8 cellular contexts compared by ENCODE assay signal in the genomic region with DNA sequence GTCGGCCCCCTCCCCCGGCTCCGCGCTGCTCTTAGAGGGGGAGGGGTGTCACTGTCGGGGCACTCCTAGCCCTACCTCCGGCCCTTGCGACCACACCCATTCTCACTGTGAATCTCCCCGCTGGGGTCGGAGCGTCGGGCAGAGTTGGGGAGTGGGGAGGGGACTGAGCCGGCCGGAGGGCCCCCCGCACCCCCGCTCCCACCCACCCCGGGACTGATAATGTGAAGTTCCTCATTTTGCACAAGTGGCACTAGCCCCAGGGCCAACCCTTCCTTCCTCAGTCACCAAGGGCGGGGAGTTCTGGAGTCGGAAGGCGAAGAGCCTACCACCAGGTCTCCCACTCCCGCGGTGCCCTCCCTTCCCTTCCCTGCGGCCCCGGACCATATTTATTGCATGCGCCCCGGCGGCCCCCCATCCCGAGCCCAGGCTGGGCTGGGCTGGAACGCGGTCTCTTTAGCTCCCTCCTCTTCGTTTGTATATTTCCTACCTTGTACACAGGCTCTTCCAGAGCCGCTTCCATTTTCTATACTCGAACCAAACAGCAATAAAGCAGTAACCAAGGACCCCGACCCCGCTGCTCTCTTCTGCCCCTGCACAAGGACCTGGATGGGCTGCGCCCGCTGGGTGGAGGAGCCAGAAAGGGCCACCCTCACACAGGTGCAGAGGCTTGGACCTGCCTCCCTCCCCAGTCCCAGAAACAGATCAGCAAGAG. TPM values are rescaled to one million over a fixed set of nuclear protein-coding genes. Genes with fewer than 3 reads are reported as not detected.
DNase-seq lines count a peak whose midpoint lies in the region; ATAC-seq and TF ChIP-seq lines count a peak whose summit lies in the region.
"Had no signal": no experiment of that assay in that cellular context is flagged by ENCODE, and none has a peak within 500 bp of the region (broad histone marks: within the 10 kb centered on the region; RNA-seq: fewer than 3 reads in every experiment).

No MANE protein-coding gene starts in this region.

- TF ChIP-seq CTCF in HCT116 (IDR thresholded peaks at IDR 0.05 in 2 of 3, conservative IDR thresholded peaks at IDR 0.05 in 1 of 3; ENCODE audit: borderline replicate concordance in 1 of 3, insufficient read depth in 1 of 3, low read depth in 2 of 3, low read length in 2 of 3), result no peak
- TF ChIP-seq CTCF in MM.1S (IDR thresholded peaks at IDR 0.05; ENCODE audit: low read length), result no peak

- H4K20me1 ChIP-seq in HCT116 (ENCODE audit: insufficient read depth) (no peaks in the 10 kb centered on the region), MM.1S (ENCODE audit: insufficient read depth, low read length) (no peaks in the 10 kb centered on the region)

- no peak for TF ChIP-seq POLR2A in HCT116 (IDR thresholded peaks at IDR 0.05; ENCODE audit: borderline replicate concordance, extremely low read depth, insufficient read depth, insufficient read length)

- peaks cover 40 to 44% of the 10 kb centered on the region in 2 donors for H3K36me3 Mint-ChIP-seq in stimulated activated naive B cell treated with anti-CD40 and anti-IgM and Interleukin-4, amounts not matched to agents 10 μg/mL and 1 μg/mL and 100 μg/mL, for 72 hours

- H3K9me2 ChIP-seq in HCT116 (ENCODE audit: insufficient read depth) (no peaks in the 10 kb centered on the region), MM.1S (replicated peaks; ENCODE audit: insufficient read depth, low read length) (no peaks in the 10 kb centered on the region)
- H3K9me2 ChIP-seq: SK-N-SH had no signal

- 27% methylated on average over 36 of the region's 36 CpGs for WGBS in right cardiac atrium

- DNase-seq in HCT116 (ENCODE audit: low read depth, low spot score) (no peak), UCSD-AML1 (lab: John Stamatoyannopoulos, UW; ENCODE audit: unreplicated experiment) (peak; percentile 85), right cardiac atrium (peak in 2 of 3 donors; percentile 76 to 78), NCI-H226 (no peak), MM.1S (no peak)
- DNase-seq in stimulated activated naive B cell treated with anti-CD40 and anti-IgM and Interleukin-4, amounts not matched to agents 10 μg/mL and 1 μg/mL and 100 μg/mL, for 72 hours, result no peak
- DNase-seq: SK-N-SH had no signal

- no peak for ATAC-seq in HCT116
- no peak for ATAC-seq in right cardiac atrium
- peak in 1 of 2 donors; percentile 13 for ATAC-seq in stimulated activated naive B cell treated with anti-CD40 and anti-IgM and Interleukin-4, amounts not matched to agents 10 μg/mL and 1 μg/mL and 100 μg/mL, for 72 hours (replicated peaks)
- ATAC-seq in HG02981 (IDR thresholded peaks at IDR 0.05; ENCODE audit: unreplicated experiment), result no peak

- H3K4me3 Mint-ChIP-seq in stimulated activated naive B cell treated with anti-CD40 and anti-IgM and Interleukin-4, amounts not matched to agents 10 μg/mL and 1 μg/mL and 100 μg/mL, for 72 hours, result peak overlapping the region; percentile 71

- H3K27ac ChIP-seq in HCT116 (ENCODE audit: low read depth, low read length) (no peak overlapping the region), right cardiac atrium (ENCODE audit: low read length) (peak overlapping the region; percentile 90), MM.1S (ENCODE audit: low read length) (no peak overlapping the region)

- H3K9ac ChIP-seq in HCT116 (ENCODE audit: low read length), result no peak overlapping the region
- H3K9ac ChIP-seq in MM.1S (ENCODE audit: low read length), result no peak overlapping the region
- H3K9ac ChIP-seq: SK-N-SH had no signal

- H3K4me1 ChIP-seq in HCT116 (ENCODE audit: control insufficient read depth in 1 of 2, insufficient read depth in 2 of 2, low read length in 2 of 2) (peaks cover 0 to 23% of the 10 kb centered on the region in 2 experiments; a peak in 3 of 4 replicates), right cardiac atrium (ENCODE audit: control insufficient read depth, insufficient read depth, low read length) (peaks cover 2% of the 10 kb centered on the region), MM.1S (ENCODE audit: low read length) (peaks cover 5% of the 10 kb centered on the region)

- no peaks in the 10 kb centered on the region for H3K9me3 ChIP-seq in HCT116 (ENCODE audit: control insufficient read depth in 1 of 2, insufficient read depth in 1 of 2, low read depth in 1 of 2, low read length in 2 of 2)
- H3K9me3 ChIP-seq in right cardiac atrium (ENCODE audit: control insufficient read depth, low read length), result no peaks in the 10 kb centered on the region
- H3K9me3 ChIP-seq in MM.1S (replicated peaks; ENCODE audit: insufficient read depth, low read length), result no peaks in the 10 kb centered on the region
- H3K9me3 ChIP-seq: SK-N-SH had no signal

- BruUV-seq in HCT116 (replicated peaks; lab: Mats Ljungman, UMichigan), result no TSS peak

- H2AFZ ChIP-seq in HCT116 (ENCODE audit: low read depth, low read length, poor library complexity, severe bottlenecking) (no peak overlapping the region), MM.1S (ENCODE audit: low read length) (no peak overlapping the region)

- H3K4me3 ChIP-seq in HCT116 (replicated peaks in 1 of 2; ENCODE audit: low read depth in 1 of 2, low read length in 2 of 2), result no peak overlapping the region
- H3K4me3 ChIP-seq in right cardiac atrium (ENCODE audit: low read length), result peak overlapping the region; percentile 81
- no peak overlapping the region for H3K4me3 ChIP-seq in MM.1S (ENCODE audit: low read length)

- RAD21 ChIA-PET in HCT116 (lab: Charles Lee; ENCODE audit: low non-redundant PET in 1 of 2, low total read pairs in 2 of 2, uncharacterized antibody in 2 of 2, unreplicated experiment in 2 of 2), result interaction anchor here (1.1 to 2.1 kb wide), 3 partner anchors 150 to 186 kb away, joined by 5 to 21 read pairs (median 20); no protein-coding TSS in a partner anchor

- no peak for TF ChIP-seq RAD21 in HCT116 (IDR thresholded peaks at IDR 0.05; ENCODE audit: low read depth)

- H3K36me3 ChIP-seq in HCT116 (ENCODE audit: control insufficient read depth in 1 of 2, insufficient read depth in 2 of 2, low read length in 2 of 2) (no peaks in the 10 kb centered on the region), MM.1S (replicated peaks; ENCODE audit: insufficient read depth, low read length) (no peaks in the 10 kb centered on the region)

- H3K4me1 Mint-ChIP-seq in stimulated activated naive B cell treated with anti-CD40 and anti-IgM and Interleukin-4, amounts not matched to agents 10 μg/mL and 1 μg/mL and 100 μg/mL, for 72 hours, result peaks cover 27 to 53% of the 10 kb centered on the region in 2 donors

- intact Hi-C loops in HCT116 (cut with micrococcal nuclease) (no loop called here), right cardiac atrium (cut with DNase I) (loop anchor here in 2 of 4 donors (2.0 to 5.0 kb wide), 2 partner anchors 32 to 183 kb away; no protein-coding TSS in a partner anchor)

- H3K27ac Mint-ChIP-seq in stimulated activated naive B cell treated with anti-CD40 and anti-IgM and Interleukin-4, amounts not matched to agents 10 μg/mL and 1 μg/mL and 100 μg/mL, for 72 hours, result peak overlapping the region; percentile 86

- peaks cover 3% of the 10 kb centered on the region; the same call in 1 of the 2 replicates for H3F3A ChIP-seq in MM.1S (ENCODE audit: insufficient read depth, low read length)

- H3K27me3 Mint-ChIP-seq in stimulated activated naive B cell treated with anti-CD40 and anti-IgM and Interleukin-4, amounts not matched to agents 10 μg/mL and 1 μg/mL and 100 μg/mL, for 72 hours, result peaks cover 8 to 10% of the 10 kb centered on the region in 2 donors

- H3K79me2 ChIP-seq in HCT116 (ENCODE audit: insufficient read depth, low read length) (no peaks in the 10 kb centered on the region), MM.1S (ENCODE audit: low read length) (no peaks in the 10 kb centered on the region)

- H3K27me3 ChIP-seq in HCT116 (ENCODE audit: insufficient read depth, low read length), result no peaks in the 10 kb centered on the region
- no peaks in the 10 kb centered on the region for H3K27me3 ChIP-seq in right cardiac atrium (ENCODE audit: control insufficient read depth, insufficient read depth)
- H3K27me3 ChIP-seq in MM.1S (replicated peaks; ENCODE audit: insufficient read depth, low read length), result 0 out of 2 replicates have a peak, but pooled peaks cover 4% of the 10 kb centered on the region

- CTCF ChIA-PET in HCT116 (lab: Charles Lee), result interaction anchor here (0.7 to 8.0 kb wide), 15 partner anchors 9 to 357 kb away, joined by 3 to 200 read pairs (median 5); partner anchors contain the start of genes SMG6, SRR and TSR1

- POLR2A ChIA-PET in HCT116 (lab: Charles Lee), result no interaction called here

- peak overlapping the region; percentile 69; the same call in 1 of the 2 replicates for H3K4me2 ChIP-seq in HCT116 (ENCODE audit: low read length)
- H3K4me2 ChIP-seq in MM.1S (ENCODE audit: low read depth, low read length), result no peak overlapping the region
- H3K4me2 ChIP-seq: SK-N-SH had no signal

- H3K9me3 Mint-ChIP-seq in stimulated activated naive B cell treated with anti-CD40 and anti-IgM and Interleukin-4, amounts not matched to agents 10 μg/mL and 1 μg/mL and 100 μg/mL, for 72 hours, result no peaks in the 10 kb centered on the region

TF ChIP-seq in HCT116, 20 proteins besides CTCF, POLR2A, EP300 and RAD21:
- no peak for TF ChIP-seq ELF1 (IDR thresholded peaks at IDR 0.05; ENCODE audit: borderline replicate concordance, low read depth)
- no peak for TF ChIP-seq FOSL1 (IDR thresholded peaks at IDR 0.05; ENCODE audit: low read depth)
- TF ChIP-seq SRF (IDR thresholded peaks at IDR 0.05; ENCODE audit: low read depth), result no peak
- no peak for TF ChIP-seq SIN3A (IDR thresholded peaks at IDR 0.05; ENCODE audit: low read depth)
- no peak for TF ChIP-seq EGR1 (IDR thresholded peaks at IDR 0.05; ENCODE audit: low read depth)
- TF ChIP-seq JUND (IDR thresholded peaks at IDR 0.05), result no peak
- TF ChIP-seq TCF7L2 (IDR thresholded peaks at IDR 0.05; ENCODE audit: borderline replicate concordance, extremely low read depth, insufficient read depth, insufficient read length), result no peak

RNA-seq across cellular contexts. Expression of gene HIC1, which starts 4.4 kb away (rescaled TPM):
- total RNA-seq in HCT116 (2021; ENCODE audit: unreplicated experiment) (0.64 TPM), right cardiac atrium (10 to 100 TPM; 16.9 to 33.0 (median 24.7) TPM)
- polyA plus RNA-seq in HCT116 (2012), result 0.21 and 0.52 TPM in 2 replicates
- polyA plus RNA-seq in right cardiac atrium, result 10.3 TPM

RNA-seq across cellular contexts. Expression of gene OVCA2, which starts 17.5 kb away (rescaled TPM):
- total RNA-seq in HCT116 (2021; ENCODE audit: unreplicated experiment) (27.3 TPM), right cardiac atrium (10 to 100 TPM; 15.3 to 29.4 (median 20.5) TPM)
- polyA plus RNA-seq in HCT116 (2012), result 20.7 and 32.4 TPM in 2 replicates
- 35.6 TPM for polyA plus RNA-seq in right cardiac atrium

RNA-seq across cellular contexts. Expression of gene DPH1, which starts 29.3 kb away (rescaled TPM):
- total RNA-seq in HCT116 (2021; ENCODE audit: unreplicated experiment) (47.2 TPM), right cardiac atrium (10 to 100 TPM; 24.7 to 30.7 (median 27.5) TPM)
- 32.3 and 37.2 TPM in 2 replicates for polyA plus RNA-seq in HCT116 (2012)
- 20.5 TPM for polyA plus RNA-seq in right cardiac atrium

RNA-seq across cellular contexts. Expression of gene RTN4RL1, which starts 34.1 kb away (rescaled TPM):
- total RNA-seq in HCT116 (2021; ENCODE audit: unreplicated experiment), result 3.7 TPM
- polyA plus RNA-seq in HCT116 (2012), result 1.5 and 1.7 TPM in 2 replicates
- 1 to 10 TPM; 3.9 to 5.7 (median 4.2) TPM for total RNA-seq in right cardiac atrium
- polyA plus RNA-seq in right cardiac atrium, result 5.4 TPM

Comparison
In these comparisons a context has a peak if more than half of its experiments do, and no peak if none do; other contexts are left out.
1. DNase-seq: peak in UCSD-AML1 (single experiment) and right cardiac atrium (2 of 3); none in HCT116 (single experiment), stimulated activated naive B cell treated with anti-CD40 and anti-IgM and Interleukin-4, amounts not matched to agents 10 μg/mL and 1 μg/mL and 100 μg/mL, for 72 hours (single experiment), NCI-H226 (single experiment) and MM.1S (single experiment).
2. RNA of gene HIC1, which starts 4.4 kb away (total RNA-seq): 16.9 to 33.0 TPM in right cardiac atrium; 0.64 TPM in HCT116 (single experiment); every median in the first group is over 10 times any median in the second.